ENCODE assay signal across 13 cellular contexts in the genomic region with DNA sequence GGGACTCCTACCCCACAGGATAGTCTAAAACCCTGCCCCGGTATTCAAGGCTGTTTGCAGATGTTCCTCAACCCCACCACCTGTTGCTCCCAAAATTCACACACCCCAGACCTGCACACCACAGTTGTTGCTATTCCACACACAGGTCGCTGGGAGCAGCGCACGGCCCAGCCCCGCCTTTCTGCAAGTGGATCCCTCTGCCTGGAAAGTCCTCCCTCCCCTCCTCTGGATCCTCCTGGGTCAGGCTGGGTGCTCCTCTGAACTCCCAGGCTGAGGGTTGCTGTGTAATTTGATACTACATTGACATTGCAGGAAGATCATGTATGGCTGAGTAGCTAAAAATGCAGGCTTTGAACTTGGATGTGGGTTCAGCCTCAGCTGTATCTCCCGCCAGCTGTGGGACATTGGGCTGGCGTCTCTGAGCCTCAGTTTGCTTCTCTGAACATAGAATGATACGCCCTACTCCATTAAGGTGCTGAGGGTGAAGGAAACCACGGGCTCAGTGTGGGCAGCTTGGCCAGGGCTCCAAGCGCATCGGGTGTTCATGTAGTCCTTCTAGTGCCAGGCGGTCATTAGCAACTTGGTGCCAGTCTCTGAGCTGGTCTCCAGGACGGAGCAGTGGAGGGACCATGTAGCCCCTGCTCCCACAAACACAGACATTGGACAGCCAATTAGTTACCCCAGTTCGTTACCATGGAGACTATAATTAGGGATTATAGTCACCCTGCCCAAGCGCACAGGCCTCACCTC. TPM values are rescaled to one million over a fixed set of nuclear protein-coding genes. Genes with fewer than 3 reads are reported as not detected.
DNase-seq lines count a peak whose midpoint lies in the region; ATAC-seq and TF ChIP-seq lines count a peak whose summit lies in the region.
"Had no signal": no experiment of that assay in that cellular context is flagged by ENCODE, and none has a peak within 500 bp of the region (broad histone marks: within the 10 kb centered on the region; RNA-seq: fewer than 3 reads in every experiment).

No MANE protein-coding gene starts in this region.

- H3K4me3 ChIP-seq in left ventricle myocardium inferior (no peak overlapping the region), uterus (no peak overlapping the region), tibial nerve (no peak overlapping the region)
- H3K4me3 ChIP-seq: pancreas had no signal

- peak overlapping the region; percentile 50 for H3K27ac ChIP-seq in left ventricle myocardium inferior (replicated peaks)
- H3K27ac ChIP-seq in uterus = peak overlapping the region; percentile 83 to 85
- H3K27ac ChIP-seq in tibial nerve = peak overlapping the region in 2 of 4 donors; percentile 57 to 83
- H3K27ac ChIP-seq: pancreas had no signal

- intact Hi-C loops in left ventricle myocardium inferior (cut with micrococcal nuclease) (no loop called here), left cardiac atrium (cut with DNase I) (no loop called here), uterus (cut with DNase I; ENCODE audit: low total_unique reads) (no loop called here)

- ATAC-seq in left cardiac atrium (no peak), WTC11 (peak; percentile 85), HG03097 (IDR thresholded peaks at IDR 0.05; ENCODE audit: low FRiP score, unreplicated experiment) (no peak)

- CTCF ChIA-PET in WTC11 (lab: Charles Lee) = interaction anchor here (0.7 to 3.0 kb wide), 7 partner anchors 10 to 46 kb away, joined by 3 to 12 read pairs (median 6); no protein-coding TSS in a partner anchor

- H3K4me1 ChIP-seq in left ventricle myocardium inferior = peaks cover 49% of the 10 kb centered on the region
- H3K4me1 ChIP-seq in uterus = peaks cover 0 to 26% of the 10 kb centered on the region in 2 donors
- peaks cover 0 to 72% (median 33%) of the 10 kb centered on the region in 4 donors for H3K4me1 ChIP-seq in tibial nerve
- H3K4me1 ChIP-seq: pancreas had no signal

- POLR2A ChIA-PET in WTC11 (lab: Charles Lee) = no interaction called here

- H3K9me3 ChIP-seq in left ventricle myocardium inferior (replicated peaks) = no peaks in the 10 kb centered on the region
- no peaks in the 10 kb centered on the region for H3K9me3 ChIP-seq in uterus
- H3K9me3 ChIP-seq in tibial nerve = no peaks in the 10 kb centered on the region
- H3K9me3 ChIP-seq: pancreas had no signal

- peaks cover 3% of the 10 kb centered on the region; the same call in 1 of the 2 replicates for H3K9me3 Mint-ChIP-seq in WTC11
- H3K9me3 Mint-ChIP-seq: activated naive CD4-positive, alpha-beta T cell treated with anti-CD3 and anti-CD28 coated beads for 36 hours had no signal

- H3K27me3 Mint-ChIP-seq in WTC11 (ENCODE audit: low read depth) = no peaks in the 10 kb centered on the region

- 73 to 74% methylated on average over 15 of the region's 15 CpGs for WGBS in tibial nerve, 2 donors

- no peak for TF ChIP-seq CTCF in left ventricle myocardium inferior (IDR thresholded peaks at IDR 0.05; ENCODE audit: borderline replicate concordance)
- no peak for TF ChIP-seq CTCF in WTC11 (IDR thresholded peaks at IDR 0.05)
- no peak for TF ChIP-seq CTCF in uterus (IDR thresholded peaks at IDR 0.05)
- no peak for TF ChIP-seq CTCF in tibial nerve (IDR thresholded peaks at IDR 0.05)

- no peak overlapping the region; the same call in 1 of the 2 replicates for H3K27ac Mint-ChIP-seq in WTC11
- H3K27ac Mint-ChIP-seq: activated naive CD4-positive, alpha-beta T cell treated with anti-CD3 and anti-CD28 coated beads for 36 hours had no signal

- H3K36me3 Mint-ChIP-seq in WTC11 = no peaks in the 10 kb centered on the region

- peak overlapping the region; percentile 7; the same call in 1 of the 2 replicates for H3K4me3 Mint-ChIP-seq in WTC11
- H3K4me3 Mint-ChIP-seq: activated naive CD4-positive, alpha-beta T cell treated with anti-CD3 and anti-CD28 coated beads for 36 hours had no signal

- TF ChIP-seq POLR2A in uterus (IDR thresholded peaks at IDR 0.05) = no peak
- no peak for TF ChIP-seq POLR2A in tibial nerve (IDR thresholded peaks at IDR 0.05)

- no peak for TF ChIP-seq EP300 in tibial nerve (IDR thresholded peaks at IDR 0.05)

- H3K27me3 ChIP-seq in left ventricle myocardium inferior (ENCODE audit: low read depth) (no peaks in the 10 kb centered on the region), uterus (no peaks in the 10 kb centered on the region), tibial nerve (no peaks in the 10 kb centered on the region)
- H3K27me3 ChIP-seq: pancreas had no signal

- H3K36me3 ChIP-seq in left ventricle myocardium inferior = no peaks in the 10 kb centered on the region
- no peaks in the 10 kb centered on the region for H3K36me3 ChIP-seq in uterus
- no peaks in the 10 kb centered on the region for H3K36me3 ChIP-seq in tibial nerve
- H3K36me3 ChIP-seq: pancreas had no signal

- in situ Hi-C loops in ACHN (cut with HindIII; ENCODE audit: low pct_ligation_motif_present, low pct_unique_long_range_greater_than_20kb, low sequenced_read_pairs) = no loop called here

- DNase-seq in left ventricle myocardium inferior = no peak
- DNase-seq in left cardiac atrium = no peak
- DNase-seq in WTC11 (ENCODE audit: low spot score) = peak; percentile 59
- DNase-seq in iPS-NIHi11 (ENCODE audit: low spot score) = peak; percentile 69
- DNase-seq in uterus = no peak
- DNase-seq in tibial nerve (ENCODE audit: low spot score in 2 of 2) = no peak
- no peak for DNase-seq in ACHN
- DNase-seq: activated CD4-positive, alpha-beta T cell treated with anti-CD3 and anti-CD28 coated beads for 4 hours; activated naive CD4-positive, alpha-beta T cell treated with anti-CD3 and anti-CD28 coated beads for 36 hours; NCI-H1694; SHP77 treated with DMSO at 0.1 percent for 48 hours had no signal

- H3K4me1 Mint-ChIP-seq in WTC11 = peaks cover 22% of the 10 kb centered on the region

TF ChIP-seq in WTC11, 78 proteins besides CTCF, POLR2A, EP300 and RAD21:
- TF ChIP-seq ZNF263 (CRISPR knock-in tag; IDR thresholded peaks at IDR 0.05; ENCODE audit: low read depth) = peak; percentile 99
- no peak for TF ChIP-seq ZNF416 (CRISPR knock-in tag; IDR thresholded peaks at IDR 0.05)
- peak; percentile 79 for TF ChIP-seq ZNF121 (CRISPR knock-in tag; IDR thresholded peaks at IDR 0.05)

RNA-seq across cellular contexts. Expression of gene CCN5, which starts 13.9 kb away (rescaled TPM):
- total RNA-seq in left ventricle myocardium inferior (37.0 TPM), left cardiac atrium (10 to 100 TPM; 25.1 to 63.6 TPM), WTC11 (2021) (0.16 to 0.37 TPM (median 0.23 TPM) in 3 replicates), uterus (10 to 100 TPM in 3 of 4 donors, not detected in 1; 19.4 to 47.9 (median 29.7) TPM), tibial nerve (1,000 to 10,000 TPM in 1 of 4 donors, 100 to 1,000 TPM in 2, 10 to 100 TPM in 1; 84.0 to 1,826 (median 378) TPM)
- total RNA-seq: activated naive CD4-positive, alpha-beta T cell treated with anti-CD3 and anti-CD28 coated beads for 36 hours had no signal

RNA-seq across cellular contexts. Expression of gene KCNK15, which starts 44.4 kb away (rescaled TPM):
- total RNA-seq in left ventricle myocardium inferior (0.33 TPM), left cardiac atrium (1 to 10 TPM; 2.2 to 2.6 TPM), WTC11 (2021) (0.24 to 0.37 TPM (median 0.32 TPM) in 3 replicates), uterus (1 to 10 TPM in 3 of 4 donors, under 1 TPM in 1; 0.26 to 4.4 (median 2.0) TPM), tibial nerve (1 to 10 TPM in 3 of 4 donors, under 1 TPM in 1; 0.87 to 6.0 (median 1.5) TPM)

RNA-seq across cellular contexts. Expression of gene ADA, which starts 49.8 kb away (rescaled TPM):
- total RNA-seq in left ventricle myocardium inferior (6.7 TPM), left cardiac atrium (10 to 100 TPM; 11.3 to 12.2 TPM), WTC11 (2021) (19.7 to 29.2 TPM (median 25.3 TPM) in 3 replicates), uterus (10 to 100 TPM in 1 of 4 donors, 1 to 10 TPM in 2, under 1 TPM in 1; 0.59 to 11.0 (median 4.8) TPM), tibial nerve (10 to 100 TPM; 11.1 to 14.9 (median 12.4) TPM)

Comparison
In these comparisons a context has a peak if more than half of its experiments do, and no peak if none do; other contexts are left out.
1. DNase-seq: peak in WTC11 (single experiment) and iPS-NIHi11 (single experiment); none in left ventricle myocardium inferior (single experiment), left cardiac atrium (single experiment), uterus (0 of 2), tibial nerve (0 of 2) and ACHN (single experiment).